ENCODE assay signal across 1 cellular context in the genomic region with DNA sequence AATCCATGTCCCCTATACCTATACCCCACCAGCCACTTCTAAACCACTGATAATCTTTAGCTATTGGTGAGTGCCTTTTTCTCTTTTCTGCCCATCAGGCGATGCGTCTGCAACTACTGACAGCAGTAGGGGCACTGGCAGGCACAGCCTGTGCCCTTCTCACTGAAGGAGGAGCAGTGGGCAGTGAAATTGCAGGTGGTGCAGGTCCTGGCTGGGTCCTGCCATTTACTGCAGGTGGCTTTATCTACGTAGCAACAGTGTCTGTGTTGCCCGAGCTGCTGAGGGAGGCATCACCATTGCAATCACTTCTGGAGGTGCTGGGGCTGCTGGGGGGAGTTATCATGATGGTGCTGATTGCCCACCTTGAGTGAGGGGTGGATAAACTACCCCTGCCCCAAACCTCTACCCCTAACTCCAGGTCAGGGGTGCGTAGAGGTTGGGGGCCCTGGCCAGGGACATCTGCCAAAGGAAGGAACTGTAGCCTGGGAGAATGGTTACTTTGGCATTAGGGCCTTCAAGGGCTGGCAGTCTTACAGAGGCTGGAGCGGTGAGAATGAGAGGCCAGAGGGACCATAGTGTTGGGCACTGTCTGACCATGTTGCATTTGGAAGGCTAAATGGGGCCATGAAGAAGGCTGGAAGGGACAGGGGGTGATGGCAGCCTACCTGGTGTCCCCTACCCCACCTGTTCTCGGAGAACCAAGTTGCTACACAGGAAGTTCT.
TF ChIP-seq lines count a peak whose summit lies in the region.

No MANE protein-coding gene starts in this region.

TF ChIP-seq in WTC11, 78 proteins besides CTCF, POLR2A, EP300 and RAD21 (continued from another document):
- TF ChIP-seq, protein P1, sequence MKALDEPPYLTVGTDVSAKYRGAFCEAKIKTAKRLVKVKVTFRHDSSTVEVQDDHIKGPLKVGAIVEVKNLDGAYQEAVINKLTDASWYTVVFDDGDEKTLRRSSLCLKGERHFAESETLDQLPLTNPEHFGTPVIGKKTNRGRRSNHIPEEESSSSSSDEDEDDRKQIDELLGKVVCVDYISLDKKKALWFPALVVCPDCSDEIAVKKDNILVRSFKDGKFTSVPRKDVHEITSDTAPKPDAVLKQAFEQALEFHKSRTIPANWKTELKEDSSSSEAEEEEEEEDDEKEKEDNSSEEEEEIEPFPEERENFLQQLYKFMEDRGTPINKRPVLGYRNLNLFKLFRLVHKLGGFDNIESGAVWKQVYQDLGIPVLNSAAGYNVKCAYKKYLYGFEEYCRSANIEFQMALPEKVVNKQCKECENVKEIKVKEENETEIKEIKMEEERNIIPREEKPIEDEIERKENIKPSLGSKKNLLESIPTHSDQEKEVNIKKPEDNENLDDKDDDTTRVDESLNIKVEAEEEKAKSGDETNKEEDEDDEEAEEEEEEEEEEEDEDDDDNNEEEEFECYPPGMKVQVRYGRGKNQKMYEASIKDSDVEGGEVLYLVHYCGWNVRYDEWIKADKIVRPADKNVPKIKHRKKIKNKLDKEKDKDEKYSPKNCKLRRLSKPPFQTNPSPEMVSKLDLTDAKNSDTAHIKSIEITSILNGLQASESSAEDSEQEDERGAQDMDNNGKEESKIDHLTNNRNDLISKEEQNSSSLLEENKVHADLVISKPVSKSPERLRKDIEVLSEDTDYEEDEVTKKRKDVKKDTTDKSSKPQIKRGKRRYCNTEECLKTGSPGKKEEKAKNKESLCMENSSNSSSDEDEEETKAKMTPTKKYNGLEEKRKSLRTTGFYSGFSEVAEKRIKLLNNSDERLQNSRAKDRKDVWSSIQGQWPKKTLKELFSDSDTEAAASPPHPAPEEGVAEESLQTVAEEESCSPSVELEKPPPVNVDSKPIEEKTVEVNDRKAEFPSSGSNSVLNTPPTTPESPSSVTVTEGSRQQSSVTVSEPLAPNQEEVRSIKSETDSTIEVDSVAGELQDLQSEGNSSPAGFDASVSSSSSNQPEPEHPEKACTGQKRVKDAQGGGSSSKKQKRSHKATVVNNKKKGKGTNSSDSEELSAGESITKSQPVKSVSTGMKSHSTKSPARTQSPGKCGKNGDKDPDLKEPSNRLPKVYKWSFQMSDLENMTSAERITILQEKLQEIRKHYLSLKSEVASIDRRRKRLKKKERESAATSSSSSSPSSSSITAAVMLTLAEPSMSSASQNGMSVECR (CRISPR knock-in tag; IDR thresholded peaks at IDR 0.05; ENCODE audit: borderline replicate concordance): no peak
- TF ChIP-seq SMAD3 (CRISPR knock-in tag; IDR thresholded peaks at IDR 0.05; ENCODE audit: borderline replicate concordance) (no peak), FOXJ3 (CRISPR knock-in tag; IDR thresholded peaks at IDR 0.05; ENCODE audit: borderline replicate concordance) (no peak), NR2C2 (CRISPR knock-in tag; IDR thresholded peaks at IDR 0.05) (no peak)
- TF ChIP-seq, protein P2, sequence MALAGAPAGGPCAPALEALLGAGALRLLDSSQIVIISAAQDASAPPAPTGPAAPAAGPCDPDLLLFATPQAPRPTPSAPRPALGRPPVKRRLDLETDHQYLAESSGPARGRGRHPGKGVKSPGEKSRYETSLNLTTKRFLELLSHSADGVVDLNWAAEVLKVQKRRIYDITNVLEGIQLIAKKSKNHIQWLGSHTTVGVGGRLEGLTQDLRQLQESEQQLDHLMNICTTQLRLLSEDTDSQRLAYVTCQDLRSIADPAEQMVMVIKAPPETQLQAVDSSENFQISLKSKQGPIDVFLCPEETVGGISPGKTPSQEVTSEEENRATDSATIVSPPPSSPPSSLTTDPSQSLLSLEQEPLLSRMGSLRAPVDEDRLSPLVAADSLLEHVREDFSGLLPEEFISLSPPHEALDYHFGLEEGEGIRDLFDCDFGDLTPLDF (CRISPR knock-in tag; IDR thresholded peaks at IDR 0.05): no peak
- TF ChIP-seq, protein P3, sequence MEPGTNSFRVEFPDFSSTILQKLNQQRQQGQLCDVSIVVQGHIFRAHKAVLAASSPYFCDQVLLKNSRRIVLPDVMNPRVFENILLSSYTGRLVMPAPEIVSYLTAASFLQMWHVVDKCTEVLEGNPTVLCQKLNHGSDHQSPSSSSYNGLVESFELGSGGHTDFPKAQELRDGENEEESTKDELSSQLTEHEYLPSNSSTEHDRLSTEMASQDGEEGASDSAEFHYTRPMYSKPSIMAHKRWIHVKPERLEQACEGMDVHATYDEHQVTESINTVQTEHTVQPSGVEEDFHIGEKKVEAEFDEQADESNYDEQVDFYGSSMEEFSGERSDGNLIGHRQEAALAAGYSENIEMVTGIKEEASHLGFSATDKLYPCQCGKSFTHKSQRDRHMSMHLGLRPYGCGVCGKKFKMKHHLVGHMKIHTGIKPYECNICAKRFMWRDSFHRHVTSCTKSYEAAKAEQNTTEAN (CRISPR knock-in tag; IDR thresholded peaks at IDR 0.05): no peak
